Comparison of ENCODE assay signal across 1 cellular context in genomic region chr16:51592535-51592934, GRCh38.
TF ChIP-seq lines count a peak whose summit lies in the region.

No MANE protein-coding gene starts in this region.

TF ChIP-seq in endothelial cell of umbilical vein, 7 proteins besides CTCF, POLR2A, EP300 and RAD21:
- TF ChIP-seq GATA2 (IDR thresholded peaks at IDR 0.05; ENCODE audit: insufficient read depth, insufficient read length, low read depth, low read length) (no peak), EZH2 (IDR thresholded peaks at IDR 0.05; ENCODE audit: borderline replicate concordance, low read depth, low read length, severe bottlenecking) (no peak), JUN (IDR thresholded peaks at IDR 0.05; ENCODE audit: borderline replicate concordance, insufficient read depth, insufficient read length, low read depth) (no peak)
TF ChIP-seq in endothelial cell of umbilical vein: peak in this region for 0.
